In the genomic region with DNA sequence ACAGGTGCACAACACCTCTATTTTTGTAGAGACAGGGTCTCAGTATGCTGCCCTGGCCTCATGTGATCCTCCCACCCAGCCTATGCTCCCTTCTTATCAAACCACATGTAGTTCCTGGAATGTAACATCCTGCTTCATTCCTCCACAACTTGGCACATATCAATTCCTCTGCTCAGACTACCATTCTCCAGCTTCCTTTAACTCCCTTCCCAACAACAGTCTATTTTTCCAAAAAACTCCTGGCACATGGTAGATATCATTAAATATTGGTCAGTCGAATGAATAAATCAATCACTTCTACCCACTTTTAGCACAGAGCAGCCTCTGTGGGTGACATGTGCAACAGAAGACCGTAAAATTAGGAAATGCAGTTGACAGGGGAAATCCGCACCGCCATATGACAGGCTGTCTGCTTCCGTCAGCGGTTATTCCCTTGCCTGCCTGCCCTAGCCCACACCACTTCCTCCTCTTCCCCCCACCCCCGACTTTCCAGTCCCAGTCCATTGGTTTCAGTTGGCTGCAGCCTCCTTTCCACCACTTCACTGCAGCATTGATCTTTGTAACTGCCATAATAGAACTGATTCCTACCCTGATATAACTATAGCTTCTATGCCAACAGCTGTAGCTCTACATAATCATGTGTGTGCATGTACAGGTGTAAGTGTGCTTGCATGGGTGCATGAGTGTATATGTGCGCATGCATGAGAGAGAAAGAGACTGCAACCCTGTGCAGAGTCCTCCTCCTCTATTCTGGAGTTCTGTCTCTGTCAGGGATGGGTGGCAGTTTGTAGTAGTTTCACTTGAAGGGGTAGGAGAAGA, we compare ENCODE assay signal across 8 cellular contexts. TPM values are rescaled to one million over a fixed set of nuclear protein-coding genes. Genes with fewer than 3 reads are reported as not detected.
DNase-seq lines count a peak whose midpoint lies in the region; ATAC-seq, FAIRE-seq and TF ChIP-seq lines count a peak whose summit lies in the region.

No MANE protein-coding gene starts in this region.

- FAIRE-seq in endothelial cell of umbilical vein (lab: Jason Lieb, UNC): peak; percentile 95

- H3K4me3 ChIP-seq in endothelial cell of umbilical vein (replicated peaks in 1 of 3; ENCODE audit: insufficient read depth in 1 of 3, low read depth in 1 of 3, low read length in 3 of 3) (no peak overlapping the region), psoas muscle (no peak overlapping the region)

- peak overlapping the region; percentile 36 for H2AFZ ChIP-seq in endothelial cell of umbilical vein (ENCODE audit: low read depth, low read length)

- H3K27ac ChIP-seq in endothelial cell of umbilical vein (ENCODE audit: insufficient read depth, low read depth, low read length) (peak overlapping the region; percentile 42), psoas muscle (no peak overlapping the region)

- H3K27me3 ChIP-seq in endothelial cell of umbilical vein (ENCODE audit: control insufficient read depth in 2 of 2, insufficient read depth in 2 of 2, low read length in 2 of 2): no peaks in the 10 kb centered on the region
- no peaks in the 10 kb centered on the region for H3K27me3 ChIP-seq in psoas muscle (ENCODE audit: insufficient read depth in 3 of 3, low read length in 2 of 3)

- CTCF ChIA-PET in endothelial cell of umbilical vein (lab: Charles Lee): interaction anchor here (1.0 to 3.2 kb wide), 7 partner anchors 10 to 37 kb away, joined by 3 to 12 read pairs (median 4); a partner anchor contains a TSS

- no TSS peak for BruUV-seq in endothelial cell of umbilical vein (replicated peaks; lab: Mats Ljungman, UMichigan)

- H3K4me1 ChIP-seq in endothelial cell of umbilical vein (ENCODE audit: control insufficient read depth, extremely low read depth, insufficient read depth, low read length): peaks cover 27% of the 10 kb centered on the region
- no peaks in the 10 kb centered on the region for H3K4me1 ChIP-seq in psoas muscle

- H3K9ac ChIP-seq in endothelial cell of umbilical vein (replicated peaks; ENCODE audit: extremely low read depth, insufficient read depth, low read length): no peak overlapping the region

- no peaks in the 10 kb centered on the region for H3K79me2 ChIP-seq in endothelial cell of umbilical vein (ENCODE audit: control insufficient read depth, insufficient read depth, low read length)

- no peaks in the 10 kb centered on the region for H4K20me1 ChIP-seq in endothelial cell of umbilical vein (replicated peaks; ENCODE audit: control insufficient read depth, extremely low read depth, insufficient read depth, low read length)

- DNase-seq in EH (ENCODE audit: low read depth) (peak; percentile 15), HuH-7 (ENCODE audit: low spot score) (peak; percentile 39), endothelial cell of umbilical vein (ENCODE audit: low read depth, low spot score) (peak; percentile 89), psoas muscle (peak; percentile 26 to 64), ureter (ENCODE audit: low spot score) (peak; percentile 64), DMS153 (lab: John Stamatoyannopoulos, UW) (no peak), inferior parietal cortex (ENCODE audit: extremely low spot score) (no peak)
- DNase-seq in activated CD4-positive, alpha-beta T cell treated with anti-CD3 and anti-CD28 coated beads, Interleukin-2, amount 50 U/mL, for 1 hour: peak; percentile 67

- 26 to 39% (median 35%) methylated on average over 8 of the region's 8 CpGs for WGBS in psoas muscle, 3 donors

- H3K36me3 ChIP-seq in endothelial cell of umbilical vein (ENCODE audit: control insufficient read depth in 2 of 2, extremely low read depth in 1 of 2, insufficient read depth in 2 of 2, low read length in 2 of 2) (no peaks in the 10 kb centered on the region), psoas muscle (ENCODE audit: insufficient read depth in 1 of 2, low read depth in 1 of 2) (no peaks in the 10 kb centered on the region)

- no peak for TF ChIP-seq POLR2A in endothelial cell of umbilical vein (IDR thresholded peaks at IDR 0.05; ENCODE audit: low read depth, low read length)

- H3K9me3 ChIP-seq in endothelial cell of umbilical vein (replicated peaks; ENCODE audit: control insufficient read depth, insufficient read depth, low read length): no peaks in the 10 kb centered on the region
- H3K9me3 ChIP-seq in psoas muscle: no peaks in the 10 kb centered on the region

- TF ChIP-seq CTCF in endothelial cell of umbilical vein (IDR thresholded peaks at IDR 0.05; ENCODE audit: extremely low read depth in 1 of 2, insufficient read depth in 1 of 2, low read depth in 1 of 2, low read length in 2 of 2) (no peak), psoas muscle (IDR thresholded peaks at IDR 0.05) (no peak)

- dilution Hi-C loops in endothelial cell of umbilical vein (cut with MboI; ENCODE audit: extremely low pct_ligation_motif_present, low sequenced_read_pairs): no loop called here

- H3K9me1 ChIP-seq in endothelial cell of umbilical vein (replicated peaks; ENCODE audit: control insufficient read depth, extremely low read depth, insufficient read depth, low read length): no peaks in the 10 kb centered on the region

- intact Hi-C loops in endothelial cell of umbilical vein (cut with micrococcal nuclease) (loop anchor here (1.0 kb wide), 1 partner anchor 23 kb away; a partner anchor contains a TSS), psoas muscle (cut with DNase I) (no loop called here)

- peak in 3 of 4 donors; percentile 23 to 51 (median 43) for ATAC-seq in psoas muscle

- peak overlapping the region; percentile 66 for H3K4me2 ChIP-seq in endothelial cell of umbilical vein (ENCODE audit: insufficient read depth, low read length)

- POLR2A ChIA-PET in endothelial cell of umbilical vein (lab: Charles Lee): interaction anchor here (0.7 to 8.2 kb wide), 3 partner anchors 12 to 40 kb away, joined by 4 to 83 read pairs (median 5); a partner anchor contains a TSS

RNA-seq across cellular contexts. Expression of a gene that starts 6.8 kb away (rescaled TPM):
- total RNA-seq in endothelial cell of umbilical vein (166 and 172 TPM in 2 replicates), psoas muscle (10 to 100 TPM; 35.6 to 69.6 (median 51.3) TPM), ureter (120 TPM)
- polyA plus RNA-seq in endothelial cell of umbilical vein (216 and 227 TPM in 2 replicates), psoas muscle (10 to 100 TPM; 37.9 to 91.5 (median 45.5) TPM)
- polyA plus RNA-seq in endothelial cell of umbilical vein (2011; cell fraction: cytosol; rRNA removed): 211 and 221 TPM in 2 replicates
- polyA plus RNA-seq in endothelial cell of umbilical vein (2011; cell fraction: nucleus; rRNA removed): 187 and 203 TPM in 2 replicates
- 109 and 119 TPM in 2 replicates for polyA plus RNA-seq in endothelial cell of umbilical vein (2012)
- polyA minus RNA-seq in endothelial cell of umbilical vein: 183 and 200 TPM in 2 replicates
- polyA minus RNA-seq in endothelial cell of umbilical vein (2011; cell fraction: cytosol; rRNA and poly(A)+ RNA removed): 71.2 TPM
- 47.4 and 57.1 TPM in 2 replicates for polyA minus RNA-seq in endothelial cell of umbilical vein (2011; cell fraction: nucleus; rRNA and poly(A)+ RNA removed)

RNA-seq across cellular contexts. Expression of a gene that starts 22.1 kb away (rescaled TPM):
- total RNA-seq in endothelial cell of umbilical vein (681 and 685 TPM in 2 replicates), psoas muscle (100 to 1,000 TPM; 354 to 642 (median 440) TPM), ureter (351 TPM)
- polyA plus RNA-seq in endothelial cell of umbilical vein (500 and 622 TPM in 2 replicates), psoas muscle (1,000 to 10,000 TPM in 1 of 3 donors, 100 to 1,000 TPM in 2; 524 to 1,179 (median 653) TPM)
- polyA plus RNA-seq in endothelial cell of umbilical vein (2011; cell fraction: cytosol; rRNA removed): 609 and 648 TPM in 2 replicates
- 266 and 322 TPM in 2 replicates for polyA plus RNA-seq in endothelial cell of umbilical vein (2011; cell fraction: nucleus; rRNA removed)
- 755 and 1,222 TPM in 2 replicates for polyA plus RNA-seq in endothelial cell of umbilical vein (2012)
- 370 and 390 TPM in 2 replicates for polyA minus RNA-seq in endothelial cell of umbilical vein
- polyA minus RNA-seq in endothelial cell of umbilical vein (2011; cell fraction: cytosol; rRNA and poly(A)+ RNA removed): 392 TPM
- 79.7 and 90.1 TPM in 2 replicates for polyA minus RNA-seq in endothelial cell of umbilical vein (2011; cell fraction: nucleus; rRNA and poly(A)+ RNA removed)

RNA-seq across cellular contexts. Expression of a gene that starts 40.0 kb away (rescaled TPM):
- total RNA-seq in endothelial cell of umbilical vein: 149 and 157 TPM in 2 replicates
- polyA plus RNA-seq in endothelial cell of umbilical vein: 59.7 and 101 TPM in 2 replicates
- 153 and 176 TPM in 2 replicates for polyA plus RNA-seq in endothelial cell of umbilical vein (2011; cell fraction: cytosol; rRNA removed)
- polyA plus RNA-seq in endothelial cell of umbilical vein (2011; cell fraction: nucleus; rRNA removed): 170 and 225 TPM in 2 replicates
- polyA plus RNA-seq in endothelial cell of umbilical vein (2012): 83.6 and 135 TPM in 2 replicates
- polyA minus RNA-seq in endothelial cell of umbilical vein: 69.5 and 70.4 TPM in 2 replicates
- 128 TPM for polyA minus RNA-seq in endothelial cell of umbilical vein (2011; cell fraction: cytosol; rRNA and poly(A)+ RNA removed)
- 68.0 and 86.0 TPM in 2 replicates for polyA minus RNA-seq in endothelial cell of umbilical vein (2011; cell fraction: nucleus; rRNA and poly(A)+ RNA removed)
- 10 to 100 TPM; 15.3 to 29.7 (median 28.1) TPM for total RNA-seq in psoas muscle
- 10 to 100 TPM; 28.6 to 54.6 (median 37.9) TPM for polyA plus RNA-seq in psoas muscle
- 82.1 TPM for total RNA-seq in ureter

RNA-seq across cellular contexts. Expression of a gene that starts 43.7 kb away (rescaled TPM):
- total RNA-seq in endothelial cell of umbilical vein (6.0 and 6.9 TPM in 2 replicates), psoas muscle (10 to 100 TPM in 1 of 4 donors, 1 to 10 TPM in 3; 3.6 to 14.9 (median 6.7) TPM), ureter (9.7 TPM)
- polyA plus RNA-seq in endothelial cell of umbilical vein (4.6 and 4.7 TPM in 2 replicates), psoas muscle (1 to 10 TPM; 2.3 to 9.3 (median 3.8) TPM)
- 3.0 and 3.1 TPM in 2 replicates for polyA plus RNA-seq in endothelial cell of umbilical vein (2011; cell fraction: cytosol; rRNA removed)
- 1.3 and 2.1 TPM in 2 replicates for polyA plus RNA-seq in endothelial cell of umbilical vein (2011; cell fraction: nucleus; rRNA removed)
- 3.2 and 3.4 TPM in 2 replicates for polyA plus RNA-seq in endothelial cell of umbilical vein (2012)
- 6.5 and 10.5 TPM in 2 replicates for polyA minus RNA-seq in endothelial cell of umbilical vein
- 12.4 TPM for polyA minus RNA-seq in endothelial cell of umbilical vein (2011; cell fraction: cytosol; rRNA and poly(A)+ RNA removed)
- 0.82 and 1.5 TPM in 2 replicates for polyA minus RNA-seq in endothelial cell of umbilical vein (2011; cell fraction: nucleus; rRNA and poly(A)+ RNA removed)

RNA-seq across cellular contexts. Expression of a gene that starts 43.9 kb away (rescaled TPM):
- total RNA-seq in endothelial cell of umbilical vein: 2.0 and 2.6 TPM in 2 replicates
- polyA plus RNA-seq in endothelial cell of umbilical vein: 2.3 and 2.7 TPM in 2 replicates
- 1.8 and 2.0 TPM in 2 replicates for polyA plus RNA-seq in endothelial cell of umbilical vein (2011; cell fraction: cytosol; rRNA removed)
- polyA plus RNA-seq in endothelial cell of umbilical vein (2011; cell fraction: nucleus; rRNA removed): 0.84 and 1.3 TPM in 2 replicates
- 1.7 and 2.3 TPM in 2 replicates for polyA plus RNA-seq in endothelial cell of umbilical vein (2012)
- polyA minus RNA-seq in endothelial cell of umbilical vein: 2.1 and 2.9 TPM in 2 replicates
- 2.9 TPM for polyA minus RNA-seq in endothelial cell of umbilical vein (2011; cell fraction: cytosol; rRNA and poly(A)+ RNA removed)
- 0.77 and 1.3 TPM in 2 replicates for polyA minus RNA-seq in endothelial cell of umbilical vein (2011; cell fraction: nucleus; rRNA and poly(A)+ RNA removed)
- total RNA-seq in psoas muscle: under 1 TPM; 0.25 to 0.64 (median 0.44) TPM
- polyA plus RNA-seq in psoas muscle: under 1 TPM; 0.69 to 0.82 (median 0.69) TPM
- 3.2 TPM for total RNA-seq in ureter

Comparison
In these comparisons a context has a peak if more than half of its experiments do, and no peak if none do; other contexts are left out.
1. DNase-seq: peak in EH (single experiment), HuH-7 (single experiment), activated CD4-positive, alpha-beta T cell treated with anti-CD3 and anti-CD28 coated beads, Interleukin-2, amount 50 U/mL, for 1 hour (single experiment), endothelial cell of umbilical vein (single experiment), psoas muscle (2 of 2) and ureter (single experiment); none in DMS153 (single experiment) and inferior parietal cortex (single experiment).